Comparison of ENCODE assay signal across 35 cellular contexts in the genomic region with DNA sequence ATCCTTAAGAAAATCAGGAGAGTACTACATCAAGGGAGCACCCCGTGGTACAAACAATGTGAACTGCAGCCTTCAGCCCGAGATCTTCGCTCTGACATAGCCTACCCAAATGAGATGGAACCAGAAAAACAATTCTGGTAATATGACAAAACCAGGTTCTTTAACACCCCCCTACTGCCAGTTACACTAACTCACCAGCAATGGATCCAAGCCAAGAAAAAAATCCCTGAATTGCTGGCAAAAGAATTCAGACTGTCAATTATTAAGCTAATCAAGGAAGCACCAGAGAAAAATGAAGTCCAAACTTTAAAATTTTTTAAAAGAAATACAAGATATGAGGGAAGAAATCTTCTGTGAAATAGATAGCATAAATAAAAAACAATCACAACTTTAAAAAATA.
"Had no signal": no experiment of that assay in that cellular context is flagged by ENCODE, and none has a peak within 500 bp of the region (broad histone marks: within the 10 kb centered on the region; RNA-seq: fewer than 3 reads in every experiment).

No MANE protein-coding gene starts in this region.

- H3K4me3 Mint-ChIP-seq: activated naive CD4-positive, alpha-beta T cell treated with anti-CD3 and anti-CD28 coated beads for 36 hours; activated naive CD8-positive, alpha-beta T cell treated with anti-CD3 and anti-CD28 coated beads for 36 hours; activated T-helper 1 cell treated with anti-CD3 and anti-CD28 coated beads, Interleukin-12 subunit alpha, Interleukin-12 subunit beta, Interleukin-2, Interleukin-4 antibody, amounts not matched to agents 30 ng/mL and 10 ng/mL and 1 ng/mL, durations not matched to agents 14 hours and 24 hours and 36 hours; effector memory CD8-positive, alpha-beta T cell; nephron progenitor cell; stimulated activated naive B cell treated with anti-CD40 and anti-IgM and Interleukin-4, amounts not matched to agents 10 μg/mL and 1 μg/mL and 100 μg/mL, for 72 hours had no signal

- H3K27ac ChIP-seq: adrenal gland, body of pancreas, gastroesophageal sphincter, lower lobe of right lung, neutrophil, ovary, sigmoid colon, stomach, tibial artery, upper lobe of right lung, VCaP had no signal

- H3K4me1 ChIP-seq: adrenal gland, body of pancreas, gastroesophageal sphincter, lower lobe of right lung, sigmoid colon, stomach, tibial artery, upper lobe of right lung had no signal

- H3K27ac Mint-ChIP-seq: activated naive CD4-positive, alpha-beta T cell treated with anti-CD3 and anti-CD28 coated beads for 36 hours; activated naive CD8-positive, alpha-beta T cell treated with anti-CD3 and anti-CD28 coated beads for 36 hours; activated T-helper 1 cell treated with anti-CD3 and anti-CD28 coated beads, Interleukin-12 subunit alpha, Interleukin-12 subunit beta, Interleukin-2, Interleukin-4 antibody, amounts not matched to agents 30 ng/mL and 10 ng/mL and 1 ng/mL, durations not matched to agents 14 hours and 24 hours and 36 hours; effector memory CD8-positive, alpha-beta T cell; nephron progenitor cell; progenitor cell of endocrine pancreas; stimulated activated naive B cell treated with anti-CD40 and anti-IgM and Interleukin-4, amounts not matched to agents 10 μg/mL and 1 μg/mL and 100 μg/mL, for 72 hours had no signal

- H3K27me3 Mint-ChIP-seq: activated naive CD8-positive, alpha-beta T cell treated with anti-CD3 and anti-CD28 coated beads for 36 hours; effector memory CD8-positive, alpha-beta T cell; progenitor cell of endocrine pancreas had no signal

- H3K4me3 ChIP-seq: adrenal gland, body of pancreas, gastroesophageal sphincter, lower lobe of right lung, ovary, sigmoid colon, smooth muscle cell, stomach, tibial artery, upper lobe of right lung had no signal

- FAIRE-seq: keratinocyte, TTC549 had no signal

- H3K36me3 ChIP-seq: adrenal gland, gastroesophageal sphincter, lower lobe of right lung, neutrophil, ovary, sigmoid colon, stomach, tibial artery, upper lobe of right lung had no signal

- H3K27me3 ChIP-seq: body of pancreas, gastroesophageal sphincter, neutrophil, ovary, sigmoid colon, stomach, tibial artery, upper lobe of right lung had no signal

- ATAC-seq: body of pancreas; effector memory CD8-positive, alpha-beta T cell; gastroesophageal sphincter; left lobe of liver; stimulated activated naive B cell treated with anti-CD40 and anti-IgM and Interleukin-4, amounts not matched to agents 10 μg/mL and 1 μg/mL and 100 μg/mL, for 72 hours; upper lobe of right lung had no signal

- H3K4me2 ChIP-seq: smooth muscle cell had no signal

- DNase-seq: activated CD4-positive, alpha-beta T cell treated with anti-CD3 and anti-CD28 coated beads for 4 hours; activated CD4-positive, alpha-beta T cell treated with anti-CD3 and anti-CD28 coated beads, Interleukin-2, amount 50 U/mL, for 48 hours; activated CD8-positive, alpha-beta memory T cell treated with anti-CD3 and anti-CD28 coated beads, Interleukin-2, amount 50 U/mL, for 4 hours; activated effector memory CD4-positive, alpha-beta T cell treated with anti-CD3 and anti-CD28 coated beads, Interleukin-2, amount 50 U/mL, for 16 hours; activated naive CD4-positive, alpha-beta T cell treated with anti-CD3 and anti-CD28 coated beads for 36 hours; activated naive CD8-positive, alpha-beta T cell treated with anti-CD3 and anti-CD28 coated beads for 36 hours; activated T-cell treated with anti-CD3 and anti-CD28 coated beads, Interleukin-2, amount 50 U/mL, for 1 hour; adrenal gland; aorta; body of pancreas; cortex of kidney; effector memory CD8-positive, alpha-beta T cell; hippocampal formation; lower lobe of right lung; nephron progenitor cell; ovary; retina; sigmoid colon; stimulated activated CD4-positive, alpha-beta T cell treated with anti-CD3 and anti-CD28 coated beads, Interleukin-1b, Interleukin-23, amount 100 ng/mL, for 48 hours; stimulated activated CD4-positive, alpha-beta T cell treated with anti-CD3 and anti-CD28 coated beads, Interleukin-4, amount 100 ng/mL, for 4 hours; stimulated activated CD8-positive, alpha-beta memory T cell treated with anti-CD3 and anti-CD28 coated beads, Interleukin-4, amount 100 ng/mL, for 48 hours; stimulated activated naive B cell treated with anti-CD40 and anti-IgM and Interleukin-4, amounts not matched to agents 10 μg/mL and 1 μg/mL and 100 μg/mL, for 72 hours; stomach; T-helper 1 cell; tibial artery; upper lobe of right lung had no signal

- H3K9me3 ChIP-seq: adrenal gland, body of pancreas, gastroesophageal sphincter, lower lobe of right lung, neutrophil, ovary, sigmoid colon, upper lobe of right lung had no signal

- H3K4me1 Mint-ChIP-seq: activated naive CD8-positive, alpha-beta T cell treated with anti-CD3 and anti-CD28 coated beads for 36 hours; nephron progenitor cell had no signal
